In the genomic region with DNA sequence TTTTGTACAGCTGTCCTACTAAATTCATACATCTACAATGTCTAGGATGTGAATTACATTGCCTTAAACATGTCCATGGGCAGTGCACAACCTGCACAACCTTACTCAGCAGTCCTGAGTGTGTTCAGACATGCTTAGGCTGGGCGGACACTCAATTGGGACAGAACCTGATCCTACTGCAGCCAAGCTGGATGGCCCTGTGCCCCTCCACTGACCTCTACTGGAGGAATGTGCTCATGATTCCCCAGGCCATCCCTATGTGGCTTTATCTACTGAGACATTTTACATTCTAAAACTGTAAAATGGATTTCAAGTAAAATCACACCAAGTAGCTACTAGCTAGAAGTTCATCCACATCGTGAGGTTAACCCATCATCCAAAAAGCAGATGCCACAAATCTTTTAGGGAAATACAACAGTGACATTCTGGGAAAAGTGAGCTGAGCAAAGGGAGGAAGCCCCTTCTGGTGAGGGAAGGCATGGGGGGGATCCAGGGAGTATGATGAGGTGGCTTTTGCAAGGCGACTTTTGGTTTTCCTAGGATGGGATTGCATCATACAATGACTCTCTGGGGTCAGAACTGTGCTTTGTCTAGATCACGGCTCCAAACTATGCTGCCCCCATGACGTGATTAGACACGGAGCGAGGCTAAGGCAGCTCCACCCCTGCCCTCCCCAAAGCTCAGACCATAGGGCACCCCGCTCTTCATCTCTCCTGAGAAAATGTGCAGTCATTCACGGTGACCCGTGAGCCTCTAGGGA, we compare ENCODE assay signal across 9 cellular contexts.
A peak's percentile ranks its signal among the peaks of the same experiment; 100 is the strongest.
DNase-seq lines count a peak whose midpoint lies in the region; ATAC-seq, FAIRE-seq and TF ChIP-seq lines count a peak whose summit lies in the region.
"Had no signal": no experiment of that assay in that cellular context is flagged by ENCODE, and none has a peak within 500 bp of the region (broad histone marks: within the 10 kb centered on the region; RNA-seq: fewer than 3 reads in every experiment).

No MANE protein-coding gene starts in this region.

- no peak overlapping the region for H3K4me3 ChIP-seq in GM12864 (ENCODE audit: low read depth, low read length)
- H3K4me3 ChIP-seq in PC-3 (ENCODE audit: low read length) = no peak overlapping the region
- no peak overlapping the region for H3K4me3 ChIP-seq in fibroblast of pulmonary artery (replicated peaks; ENCODE audit: low read depth, low read length)
- no peak overlapping the region for H3K4me3 ChIP-seq in small intestine (ENCODE audit: low read depth in 1 of 2, low read length in 2 of 2)
- H3K4me3 ChIP-seq: thyroid gland had no signal

- H3K9me3 ChIP-seq in PC-3 (ENCODE audit: low read length) (no peaks in the 10 kb centered on the region), small intestine (ENCODE audit: control insufficient read depth, low read depth) (no peaks in the 10 kb centered on the region)
- H3K9me3 ChIP-seq: thyroid gland had no signal

- H3F3A ChIP-seq in PC-3 (ENCODE audit: low read length, unreplicated experiment) = no peaks in the 10 kb centered on the region

- ATAC-seq in PC-3 (peak; percentile 96), GM18907 (IDR thresholded peaks at IDR 0.05; ENCODE audit: unreplicated experiment) (no peak)
- ATAC-seq in activated CD8-positive, alpha-beta memory T cell treated with anti-CD3 and anti-CD28 coated beads, Interleukin-2, amount 10 ng/mL, durations not matched to agents 7 days and 5 days = no peak

- no peaks in the 10 kb centered on the region for H3K9me2 ChIP-seq in PC-3 (replicated peaks; ENCODE audit: low read length)

- H3K79me2 ChIP-seq in PC-3 (ENCODE audit: low read length) = no peaks in the 10 kb centered on the region

- no peaks in the 10 kb centered on the region for H3K36me3 Mint-ChIP-seq in activated CD8-positive, alpha-beta memory T cell treated with anti-CD3 and anti-CD28 coated beads, Interleukin-2, amount 10 ng/mL, durations not matched to agents 7 days and 5 days

- DNase-seq in GM12864 (ENCODE audit: low read depth) (no peak), PC-3 (peak; percentile 76), fibroblast of pulmonary artery (ENCODE audit: low read depth) (peak; percentile 6), T-helper 9 cell (no peak), small intestine (no peak)
- DNase-seq in activated CD8-positive, alpha-beta memory T cell treated with anti-CD3 and anti-CD28 coated beads, Interleukin-2, amount 10 ng/mL, durations not matched to agents 7 days and 5 days = no peak
- DNase-seq: thyroid gland had no signal

- no peaks in the 10 kb centered on the region for H3K4me1 Mint-ChIP-seq in activated CD8-positive, alpha-beta memory T cell treated with anti-CD3 and anti-CD28 coated beads, Interleukin-2, amount 10 ng/mL, durations not matched to agents 7 days and 5 days

- no peaks in the 10 kb centered on the region for H3K27me3 Mint-ChIP-seq in activated CD8-positive, alpha-beta memory T cell treated with anti-CD3 and anti-CD28 coated beads, Interleukin-2, amount 10 ng/mL, durations not matched to agents 7 days and 5 days

- H3K27me3 ChIP-seq in PC-3 (ENCODE audit: low read length) (no peaks in the 10 kb centered on the region), small intestine (ENCODE audit: control insufficient read depth in 2 of 2, insufficient read depth in 2 of 2, low read length in 2 of 2) (no peaks in the 10 kb centered on the region)
- H3K27me3 ChIP-seq: thyroid gland had no signal

- TF ChIP-seq CTCF in 22Rv1 (IDR thresholded peaks at IDR 0.05) (peak; percentile 71), GM12864 (IDR thresholded peaks at IDR 0.05; ENCODE audit: low read depth, low read length, missing control alignments) (peak; percentile 22), PC-3 (conservative IDR thresholded peaks at IDR 0.05; ENCODE audit: low read depth, low read length) (peak; percentile 93), fibroblast of pulmonary artery (IDR thresholded peaks at IDR 0.05; ENCODE audit: low read length, missing control alignments) (peak; percentile 23)

- H3K4me1 ChIP-seq in PC-3 (ENCODE audit: insufficient read depth, low read length) = peaks cover 6% of the 10 kb centered on the region; the same call in 1 of the 2 replicates
- H3K4me1 ChIP-seq in small intestine (ENCODE audit: control insufficient read depth in 2 of 2, insufficient read depth in 1 of 2, low read depth in 1 of 2, low read length in 1 of 2) = no peaks in the 10 kb centered on the region
- H3K4me1 ChIP-seq: thyroid gland had no signal

- H4K20me1 ChIP-seq in PC-3 (ENCODE audit: low read length) = no peaks in the 10 kb centered on the region

- CTCF ChIA-PET in PC-3 (lab: Charles Lee) = interaction anchor here (0.6 to 1.5 kb wide), 5 partner anchors 205 to 573 kb away, joined by 3 to 6 read pairs (median 3); no protein-coding TSS in a partner anchor
- CTCF ChIA-PET in activated CD8-positive, alpha-beta memory T cell treated with anti-CD3 and anti-CD28 coated beads, Interleukin-2, amount 10 ng/mL, durations not matched to agents 7 days and 5 days (lab: Charles Lee) = interaction anchor here (1.3 kb wide), 1 partner anchor 8 kb away, joined by 3 read pairs; no protein-coding TSS in a partner anchor

- POLR2A ChIA-PET in PC-3 (lab: Charles Lee; ENCODE audit: unreplicated experiment) = interaction anchor here (0.6 kb wide), 1 partner anchor 571 kb away, joined by 4 read pairs; no protein-coding TSS in a partner anchor

- peak overlapping the region; percentile 7; the same call in 1 of the 2 replicates for H2AFZ ChIP-seq in PC-3 (ENCODE audit: low read length)

- no peaks in the 10 kb centered on the region for H3K9me3 Mint-ChIP-seq in activated CD8-positive, alpha-beta memory T cell treated with anti-CD3 and anti-CD28 coated beads, Interleukin-2, amount 10 ng/mL, durations not matched to agents 7 days and 5 days (ENCODE audit: low read depth)

- intact Hi-C loops in PC-3 (cut with micrococcal nuclease) = loop anchor here (1.0 to 10.0 kb wide), 5 partner anchors 58 to 430 kb away; no protein-coding TSS in a partner anchor

- H3K27ac Mint-ChIP-seq in activated CD8-positive, alpha-beta memory T cell treated with anti-CD3 and anti-CD28 coated beads, Interleukin-2, amount 10 ng/mL, durations not matched to agents 7 days and 5 days = no peak overlapping the region

- WGBS in small intestine, 3 donors = 47 to 71% (median 52%) methylated on average over 10 of the region's 10 CpGs

- H3K4me3 Mint-ChIP-seq in activated CD8-positive, alpha-beta memory T cell treated with anti-CD3 and anti-CD28 coated beads, Interleukin-2, amount 10 ng/mL, durations not matched to agents 7 days and 5 days = no peak overlapping the region

- no peak overlapping the region for H3K4me2 ChIP-seq in PC-3 (ENCODE audit: low read length)

- FAIRE-seq in small intestine (lab: Jason Lieb, UNC) = no peak

- H3K36me3 ChIP-seq in PC-3 (ENCODE audit: low read depth, low read length) (no peaks in the 10 kb centered on the region), small intestine (ENCODE audit: control insufficient read depth in 2 of 2, insufficient read depth in 2 of 2, low read length in 2 of 2) (no peaks in the 10 kb centered on the region)
- H3K36me3 ChIP-seq: thyroid gland had no signal

- no TSS peak for BruUV-seq in PC-3 (replicated peaks; lab: Mats Ljungman, UMichigan)

- H3K27ac ChIP-seq in 22Rv1 = no peak overlapping the region
- H3K27ac ChIP-seq in PC-3 (ENCODE audit: low read length) = no peak overlapping the region
- H3K27ac ChIP-seq in small intestine (ENCODE audit: low read depth in 1 of 2, low read length in 1 of 2) = no peak overlapping the region
- H3K27ac ChIP-seq: thyroid gland had no signal

- no peak overlapping the region for H3K9ac ChIP-seq in PC-3 (ENCODE audit: low read length)

Comparison
In these comparisons a context has a peak if more than half of its experiments do, and no peak if none do; other contexts are left out.
1. CTCF ChIP-seq: peak in every context shown above with its lines; median percentile 93 in PC-3; 71 in 22Rv1; 23 in fibroblast of pulmonary artery; 22 in GM12864.
2. DNase-seq: peak in PC-3 (single experiment) and fibroblast of pulmonary artery (single experiment); none in GM12864 (single experiment), T-helper 9 cell (single experiment), small intestine (single experiment) and activated CD8-positive, alpha-beta memory T cell treated with anti-CD3 and anti-CD28 coated beads, Interleukin-2, amount 10 ng/mL, durations not matched to agents 7 days and 5 days (single experiment).